24 cellular contexts compared by ENCODE assay signal in genomic region chr10:31143331-31143935, GRCh38.
DNase-seq lines count a peak whose midpoint lies in the region; ATAC-seq and TF ChIP-seq lines count a peak whose summit lies in the region.
"Had no signal": no experiment of that assay in that cellular context is flagged by ENCODE, and none has a peak within 500 bp of the region (broad histone marks: within the 10 kb centered on the region; RNA-seq: fewer than 3 reads in every experiment).

No MANE protein-coding gene starts in this region.

- peak overlapping the region; percentile 39 for H4K8ac ChIP-seq in mesenchymal stem cell (ENCODE audit: low read length)

- no peaks in the 10 kb centered on the region for H3K36me3 ChIP-seq in mesenchymal stem cell (ENCODE audit: control insufficient read depth in 1 of 2, insufficient read depth in 2 of 2, low read depth in 1 of 2, low read length in 2 of 2)
- no peaks in the 10 kb centered on the region for H3K36me3 ChIP-seq in uterus
- H3K36me3 ChIP-seq in WERI-Rb-1: no peaks in the 10 kb centered on the region
- H3K36me3 ChIP-seq: cardiac muscle cell, lower lobe of right lung, ovary, right lobe of liver, SJSA1, transverse colon had no signal

- peak overlapping the region; percentile 75 for H2BK15ac ChIP-seq in mesenchymal stem cell (ENCODE audit: low read depth, poor library complexity, severe bottlenecking)

- H3K4me3 ChIP-seq in mesenchymal stem cell (ENCODE audit: insufficient read depth in 1 of 2, low read depth in 1 of 2, low read length in 2 of 2): no peak overlapping the region
- no peak overlapping the region for H3K4me3 ChIP-seq in uterus
- no peak overlapping the region for H3K4me3 ChIP-seq in WERI-Rb-1 (ENCODE audit: low read depth, low read length)
- H3K4me3 ChIP-seq: cardiac muscle cell, dorsolateral prefrontal cortex, lower lobe of right lung, ovary, right lobe of liver, SJSA1, transverse colon had no signal

- H3K27ac ChIP-seq in cingulate gyrus (ENCODE audit: low read depth, low read length) (peak overlapping the region; percentile 29), mesenchymal stem cell (ENCODE audit: low read length, poor library complexity, severe bottlenecking) (no peak overlapping the region), uterus (no peak overlapping the region), WERI-Rb-1 (no peak overlapping the region)
- H3K27ac ChIP-seq: cardiac muscle cell, lower lobe of right lung, ovary, right lobe of liver, SJSA1, transverse colon had no signal

- H3K4ac ChIP-seq in mesenchymal stem cell (ENCODE audit: low read depth in 1 of 2, low read length in 2 of 2): peak overlapping the region in 1 of 2 experiments; percentile 74

- TF ChIP-seq CTCF in activated CD8-positive, alpha-beta T cell treated with anti-CD3 and anti-CD28 coated beads for 36 hours (IDR thresholded peaks at IDR 0.05): no peak
- TF ChIP-seq CTCF in uterus (IDR thresholded peaks at IDR 0.05): no peak
- TF ChIP-seq CTCF in WERI-Rb-1 (IDR thresholded peaks at IDR 0.05; ENCODE audit: low read depth, low read length): no peak

- H3K9ac ChIP-seq in mesenchymal stem cell (ENCODE audit: low read length): no peak overlapping the region

- no peak overlapping the region for H3K4me2 ChIP-seq in mesenchymal stem cell (ENCODE audit: low read length, poor library complexity, severe bottlenecking)

- DNase-seq in activated CD8-positive, alpha-beta T cell treated with anti-CD3 and anti-CD28 coated beads, Interleukin-2, amount 10 ng/mL, durations not matched to agents 7 days and 5 days: peak; percentile 18
- DNase-seq in activated CD8-positive, alpha-beta T cell treated with anti-CD3 and anti-CD28 coated beads for 36 hours: no peak
- DNase-seq in mesenchymal stem cell (no peak), T-cell (no peak), uterus (no peak), islet precursor cell (no peak), WERI-Rb-1 (no peak)
- DNase-seq: activated CD4-positive, alpha-beta T cell treated with anti-CD3 and anti-CD28 coated beads, Interleukin-2, amount 50 U/mL, for 1 hour; AML-193; Caco-2; EL; kidney; lower lobe of right lung; NCI-H1436; NCI-H524 treated with DMSO at 0.1 percent for 48 hours; ovary; right lobe of liver; T-helper 2 cell; transverse colon had no signal

- H3K27me3 ChIP-seq in mesenchymal stem cell (ENCODE audit: control insufficient read depth in 1 of 2, insufficient read depth in 1 of 2, low read length in 2 of 2): no peaks in the 10 kb centered on the region
- H3K27me3 ChIP-seq in uterus: no peaks in the 10 kb centered on the region
- no peaks in the 10 kb centered on the region for H3K27me3 ChIP-seq in WERI-Rb-1 (ENCODE audit: insufficient read depth, low read depth, severe bottlenecking)
- H3K27me3 ChIP-seq: cardiac muscle cell, dorsolateral prefrontal cortex, ovary, right lobe of liver, SJSA1, transverse colon had no signal

- H3K9me3 ChIP-seq in mesenchymal stem cell (ENCODE audit: control insufficient read depth, low read length) (no peaks in the 10 kb centered on the region), uterus (no peaks in the 10 kb centered on the region), WERI-Rb-1 (ENCODE audit: severe bottlenecking) (no peaks in the 10 kb centered on the region)
- H3K9me3 ChIP-seq: lower lobe of right lung, ovary, right lobe of liver, SJSA1, transverse colon had no signal

- peak overlapping the region in 1 of 2 experiments; percentile 49 for H3K14ac ChIP-seq in mesenchymal stem cell (ENCODE audit: low read length in 2 of 2)

- peak overlapping the region; percentile 51 to 67 for H3K18ac ChIP-seq in mesenchymal stem cell (ENCODE audit: low read depth in 1 of 2, low read length in 2 of 2)

- H2BK12ac ChIP-seq in mesenchymal stem cell (ENCODE audit: low read length in 2 of 2): peak overlapping the region; percentile 87 to 93

- 91% methylated on average over 4 of the region's 5 CpGs for WGBS in mesenchymal stem cell

- H3K9me3 Mint-ChIP-seq in activated CD8-positive, alpha-beta T cell treated with anti-CD3 and anti-CD28 coated beads, Interleukin-2, amount 10 ng/mL, durations not matched to agents 7 days and 5 days (ENCODE audit: insufficient read depth): no peaks in the 10 kb centered on the region
- no peaks in the 10 kb centered on the region for H3K9me3 Mint-ChIP-seq in activated CD8-positive, alpha-beta T cell treated with anti-CD3 and anti-CD28 coated beads for 36 hours
- no peaks in the 10 kb centered on the region for H3K9me3 Mint-ChIP-seq in T-cell
- H3K9me3 Mint-ChIP-seq: stimulated activated naive CD8-positive, alpha-beta T cell treated with anti-CD3 and anti-CD28 coated beads, Interleukin-15, Interleukin-2, amounts not matched to agents 100 ng/mL and 50 ng/mL, for 24 hours had no signal

- peaks cover 21% of the 10 kb centered on the region for H3K4me1 Mint-ChIP-seq in activated CD8-positive, alpha-beta T cell treated with anti-CD3 and anti-CD28 coated beads, Interleukin-2, amount 10 ng/mL, durations not matched to agents 7 days and 5 days (ENCODE audit: low read depth)
- peaks cover 19% of the 10 kb centered on the region for H3K4me1 Mint-ChIP-seq in activated CD8-positive, alpha-beta T cell treated with anti-CD3 and anti-CD28 coated beads for 36 hours (ENCODE audit: low read depth)
- H3K4me1 Mint-ChIP-seq in T-cell: peaks cover 8 to 18% (median 11%) of the 10 kb centered on the region in 3 donors

- TF ChIP-seq POLR2A in uterus (IDR thresholded peaks at IDR 0.05): no peak

- peak overlapping the region; percentile 22 for H2BK120ac ChIP-seq in mesenchymal stem cell (ENCODE audit: low read depth, low read length)

- no peaks in the 10 kb centered on the region for H3K79me1 ChIP-seq in mesenchymal stem cell (replicated peaks; ENCODE audit: low read length, poor library complexity, severe bottlenecking)

- ATAC-seq in activated CD8-positive, alpha-beta T cell treated with anti-CD3 and anti-CD28 coated beads, Interleukin-2, amount 10 ng/mL, durations not matched to agents 7 days and 5 days: no peak
- ATAC-seq in activated CD8-positive, alpha-beta T cell treated with anti-CD3 and anti-CD28 coated beads for 36 hours: no peak
- no peak for ATAC-seq in T-cell (replicated peaks in 1 of 4)
- ATAC-seq: lower lobe of right lung, right lobe of liver had no signal

- H2AK5ac ChIP-seq in mesenchymal stem cell (ENCODE audit: low read length, severe bottlenecking): no peak overlapping the region

- H3K4me1 ChIP-seq in mesenchymal stem cell (ENCODE audit: control insufficient read depth, insufficient read depth, low read depth, low read length): peaks cover 9% of the 10 kb centered on the region
- no peaks in the 10 kb centered on the region for H3K4me1 ChIP-seq in uterus
- H3K4me1 ChIP-seq: Caco-2, right lobe of liver had no signal

- no peak overlapping the region for H2BK5ac ChIP-seq in mesenchymal stem cell (ENCODE audit: low read depth, low read length, poor library complexity, severe bottlenecking)

- no peaks in the 10 kb centered on the region for H3K27me3 Mint-ChIP-seq in activated CD8-positive, alpha-beta T cell treated with anti-CD3 and anti-CD28 coated beads, Interleukin-2, amount 10 ng/mL, durations not matched to agents 7 days and 5 days (ENCODE audit: low read depth)
- H3K27me3 Mint-ChIP-seq in activated CD8-positive, alpha-beta T cell treated with anti-CD3 and anti-CD28 coated beads for 36 hours: peaks cover 3% of the 10 kb centered on the region
- H3K27me3 Mint-ChIP-seq in T-cell: peaks cover 0 to 6% of the 10 kb centered on the region in 2 donors

- CTCF ChIA-PET in activated CD8-positive, alpha-beta T cell treated with anti-CD3 and anti-CD28 coated beads, Interleukin-2, amount 10 ng/mL, durations not matched to agents 7 days and 5 days (lab: Charles Lee): no interaction called here
- CTCF ChIA-PET in activated CD8-positive, alpha-beta T cell treated with anti-CD3 and anti-CD28 coated beads for 36 hours (lab: Charles Lee): no interaction called here
- CTCF ChIA-PET in T-cell (lab: Charles Lee): interaction anchor here in 1 of 2 donors (0.6 kb wide), 1 partner anchor 684 kb away, joined by 3 read pairs; no protein-coding TSS in a partner anchor

- H4K91ac ChIP-seq in mesenchymal stem cell (ENCODE audit: low read length): peak overlapping the region; percentile 78

- intact Hi-C loops in activated CD8-positive, alpha-beta T cell treated with anti-CD3 and anti-CD28 coated beads for 36 hours (cut with micrococcal nuclease): no loop called here
- intact Hi-C loops in uterus (cut with DNase I; ENCODE audit: low total_unique reads): no loop called here

- H3K23ac ChIP-seq in mesenchymal stem cell (ENCODE audit: low read length in 2 of 2): no peak overlapping the region

- POLR2A ChIA-PET in activated CD8-positive, alpha-beta T cell treated with anti-CD3 and anti-CD28 coated beads, Interleukin-2, amount 10 ng/mL, durations not matched to agents 7 days and 5 days (lab: Charles Lee): no interaction called here
- POLR2A ChIA-PET in activated CD8-positive, alpha-beta T cell treated with anti-CD3 and anti-CD28 coated beads for 36 hours (lab: Charles Lee): interaction anchor here (0.6 kb wide), 1 partner anchor 30 kb away, joined by 3 read pairs; no protein-coding TSS in a partner anchor
- POLR2A ChIA-PET in T-cell (lab: Charles Lee): interaction anchor here in 1 of 2 donors (0.7 kb wide), 1 partner anchor 183 kb away, joined by 3 read pairs; no protein-coding TSS in a partner anchor

- H3K36me3 Mint-ChIP-seq in activated CD8-positive, alpha-beta T cell treated with anti-CD3 and anti-CD28 coated beads, Interleukin-2, amount 10 ng/mL, durations not matched to agents 7 days and 5 days (ENCODE audit: low read depth): no peaks in the 10 kb centered on the region
- no peaks in the 10 kb centered on the region for H3K36me3 Mint-ChIP-seq in activated CD8-positive, alpha-beta T cell treated with anti-CD3 and anti-CD28 coated beads for 36 hours (ENCODE audit: low read depth)
- no peaks in the 10 kb centered on the region for H3K36me3 Mint-ChIP-seq in T-cell

- no peak overlapping the region for H2AFZ ChIP-seq in mesenchymal stem cell (ENCODE audit: low read depth, low read length)

- H3K27ac Mint-ChIP-seq in activated CD8-positive, alpha-beta T cell treated with anti-CD3 and anti-CD28 coated beads, Interleukin-2, amount 10 ng/mL, durations not matched to agents 7 days and 5 days: no peak overlapping the region
- no peak overlapping the region for H3K27ac Mint-ChIP-seq in activated CD8-positive, alpha-beta T cell treated with anti-CD3 and anti-CD28 coated beads for 36 hours
- H3K27ac Mint-ChIP-seq in T-cell: no peak overlapping the region
- H3K27ac Mint-ChIP-seq: stimulated activated naive CD8-positive, alpha-beta T cell treated with anti-CD3 and anti-CD28 coated beads, Interleukin-15, Interleukin-2, amounts not matched to agents 100 ng/mL and 50 ng/mL, for 24 hours had no signal

- no peak overlapping the region for H3K4me3 Mint-ChIP-seq in activated CD8-positive, alpha-beta T cell treated with anti-CD3 and anti-CD28 coated beads, Interleukin-2, amount 10 ng/mL, durations not matched to agents 7 days and 5 days
- H3K4me3 Mint-ChIP-seq in activated CD8-positive, alpha-beta T cell treated with anti-CD3 and anti-CD28 coated beads for 36 hours: no peak overlapping the region
- no peak overlapping the region for H3K4me3 Mint-ChIP-seq in T-cell
- H3K4me3 Mint-ChIP-seq: stimulated activated naive CD8-positive, alpha-beta T cell treated with anti-CD3 and anti-CD28 coated beads, Interleukin-15, Interleukin-2, amounts not matched to agents 100 ng/mL and 50 ng/mL, for 24 hours had no signal
